ENCODE assay signal across 1 cellular context in the genomic region with DNA sequence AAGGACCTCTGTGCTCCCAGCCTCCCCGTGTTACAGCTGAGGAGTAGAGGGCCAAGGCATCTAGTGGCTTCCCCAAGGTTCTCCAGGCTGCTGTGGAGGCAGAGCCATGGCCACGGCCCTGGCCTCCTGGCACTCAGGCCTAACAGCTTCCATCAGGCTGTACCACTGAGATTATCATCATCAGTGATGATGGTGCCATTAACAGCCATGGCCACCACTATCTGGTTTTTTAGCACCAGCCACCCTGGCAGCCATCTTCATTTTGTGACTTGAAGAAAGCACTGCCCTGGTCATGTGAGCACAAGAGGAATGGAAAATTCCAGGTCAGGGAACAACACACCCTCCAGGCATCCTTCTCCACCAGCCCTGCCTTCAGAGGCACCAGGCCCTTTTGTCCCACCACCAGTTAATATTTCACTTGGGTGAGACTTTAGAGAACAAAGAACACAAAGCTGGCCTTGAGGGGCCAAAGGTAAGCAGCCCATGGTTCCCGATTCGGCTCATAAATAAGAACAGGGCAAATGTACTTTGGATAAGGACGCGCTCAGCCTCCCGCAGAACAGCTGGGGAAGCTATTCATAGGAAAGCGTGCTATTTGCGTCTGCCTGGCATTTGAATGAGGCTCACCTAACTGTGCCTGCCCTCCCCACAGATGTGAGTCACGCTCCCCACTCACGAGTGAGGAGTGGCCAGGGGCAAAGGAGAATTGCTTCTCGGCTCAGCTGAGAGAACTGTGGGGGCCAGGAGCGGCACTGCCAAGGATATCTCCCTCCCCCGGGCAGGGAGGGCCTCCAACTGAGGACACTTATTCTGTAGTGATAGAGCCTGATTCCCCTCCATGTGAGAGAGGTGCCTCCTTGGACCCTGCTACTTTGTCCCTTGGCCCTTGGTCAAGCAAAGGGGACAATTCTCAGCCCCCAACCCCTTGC.
TF ChIP-seq lines count a peak whose summit lies in the region.

No MANE protein-coding gene starts in this region.

TF ChIP-seq in HepG2, 621 proteins besides CTCF, POLR2A, EP300 and RAD21 (continued from another document and continues in another):
- TF ChIP-seq ZNF407 (CRISPR knock-in tag; IDR thresholded peaks at IDR 0.05; ENCODE audit: not compliant biosample characterization) (peak; percentile 22), ZFP36 (IDR thresholded peaks at IDR 0.05; ENCODE audit: borderline replicate concordance, low read depth, low read length, partially characterized antibody) (no peak), THRA (CRISPR knock-in tag; IDR thresholded peaks at IDR 0.05; ENCODE audit: borderline replicate concordance) (peak; percentile 85; the same call in 1 of the 2 replicates), TBX3 (IDR thresholded peaks at IDR 0.05; ENCODE audit: borderline replicate concordance) (no peak), ZNF501 (CRISPR knock-in tag; IDR thresholded peaks at IDR 0.05) (no peak), BRD4 (CRISPR knock-in tag; IDR thresholded peaks at IDR 0.05) (peak; percentile 32), ZSCAN21 (CRISPR knock-in tag; IDR thresholded peaks at IDR 0.05; ENCODE audit: borderline replicate concordance) (no peak; the same call in 1 of the 2 replicates), RXRB (CRISPR knock-in tag; IDR thresholded peaks at IDR 0.05; ENCODE audit: borderline replicate concordance) (peak; percentile 93), HNF4G (IDR thresholded peaks at IDR 0.05; ENCODE audit: borderline replicate concordance, low read depth, low read length) (peak; percentile 90), HNF4G (CRISPR knock-in tag; IDR thresholded peaks at IDR 0.05; ENCODE audit: borderline replicate concordance, low read depth) (peak; percentile 91; the same call in 1 of the 2 replicates), ZNF317 (CRISPR knock-in tag; IDR thresholded peaks at IDR 0.05) (peak; percentile 79; the same call in 1 of the 2 replicates), NCOR1 (IDR thresholded peaks at IDR 0.05; ENCODE audit: borderline replicate concordance, low read length) (peak; percentile 87), XRCC5 (optimal IDR thresholded peaks at IDR 0.05; ENCODE audit: low read length) (no peak), ZFP90 (CRISPR knock-in tag; IDR thresholded peaks at IDR 0.05; ENCODE audit: borderline replicate concordance) (0 out of 2 replicates have a peak, but pooled peaks have one; percentile 18), TBL1XR1 (IDR thresholded peaks at IDR 0.05; ENCODE audit: borderline replicate concordance, low read length, partially characterized antibody) (peak; percentile 45), ZNF747 (CRISPR knock-in tag; IDR thresholded peaks at IDR 0.05; ENCODE audit: borderline replicate concordance) (peak; percentile 76; the same call in 1 of the 2 replicates), ATF5 (CRISPR knock-in tag; IDR thresholded peaks at IDR 0.05; ENCODE audit: low read depth) (peak; percentile 96; the same call in 1 of the 2 replicates), ZNF607 (CRISPR knock-in tag; IDR thresholded peaks at IDR 0.05; ENCODE audit: borderline replicate concordance) (peak; percentile 66; the same call in 1 of the 2 replicates), GATAD1 (CRISPR knock-in tag; IDR thresholded peaks at IDR 0.05) (peak; percentile 66; the same call in 1 of the 2 replicates), CCDC6 (CRISPR knock-in tag; IDR thresholded peaks at IDR 0.05) (no peak), CHD2 (IDR thresholded peaks at IDR 0.05; ENCODE audit: low read depth, low read length) (no peak), ZNF496 (CRISPR knock-in tag; IDR thresholded peaks at IDR 0.05; ENCODE audit: insufficient replicate concordance) (no peak), MED8 (CRISPR knock-in tag; IDR thresholded peaks at IDR 0.05; ENCODE audit: insufficient replicate concordance) (peak; percentile 94), ZNF564 (CRISPR knock-in tag; IDR thresholded peaks at IDR 0.05) (no peak), SCMH1 (CRISPR knock-in tag; IDR thresholded peaks at IDR 0.05; ENCODE audit: borderline replicate concordance) (no peak), ZNF850 (CRISPR knock-in tag; conservative IDR thresholded peaks at IDR 0.05) (no peak; the same call in 1 of the 2 replicates), FOXM1 (CRISPR knock-in tag; IDR thresholded peaks at IDR 0.05) (no peak), ZSCAN9 (CRISPR knock-in tag; IDR thresholded peaks at IDR 0.05; ENCODE audit: borderline replicate concordance) (peak; percentile 76), ZMYM2 (CRISPR knock-in tag; IDR thresholded peaks at IDR 0.05) (peak; percentile 87), ZNF20 (CRISPR knock-in tag; IDR thresholded peaks at IDR 0.05) (no peak), ZNF670 (CRISPR knock-in tag; IDR thresholded peaks at IDR 0.05; ENCODE audit: borderline replicate concordance) (0 out of 2 replicates have a peak, but pooled peaks have one; percentile 40), HDAC2 (CRISPR knock-in tag; IDR thresholded peaks at IDR 0.05) (peak; percentile 87)
- TF ChIP-seq, protein P1, sequence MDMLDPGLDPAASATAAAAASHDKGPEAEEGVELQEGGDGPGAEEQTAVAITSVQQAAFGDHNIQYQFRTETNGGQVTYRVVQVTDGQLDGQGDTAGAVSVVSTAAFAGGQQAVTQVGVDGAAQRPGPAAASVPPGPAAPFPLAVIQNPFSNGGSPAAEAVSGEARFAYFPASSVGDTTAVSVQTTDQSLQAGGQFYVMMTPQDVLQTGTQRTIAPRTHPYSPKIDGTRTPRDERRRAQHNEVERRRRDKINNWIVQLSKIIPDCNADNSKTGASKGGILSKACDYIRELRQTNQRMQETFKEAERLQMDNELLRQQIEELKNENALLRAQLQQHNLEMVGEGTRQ (IDR thresholded peaks at IDR 0.05; ENCODE audit: low read depth, low read length): peak; percentile 55
- TF ChIP-seq, protein P1 (CRISPR knock-in tag; IDR thresholded peaks at IDR 0.05; ENCODE audit: borderline replicate concordance): peak; percentile 84
- TF ChIP-seq, protein P2, sequence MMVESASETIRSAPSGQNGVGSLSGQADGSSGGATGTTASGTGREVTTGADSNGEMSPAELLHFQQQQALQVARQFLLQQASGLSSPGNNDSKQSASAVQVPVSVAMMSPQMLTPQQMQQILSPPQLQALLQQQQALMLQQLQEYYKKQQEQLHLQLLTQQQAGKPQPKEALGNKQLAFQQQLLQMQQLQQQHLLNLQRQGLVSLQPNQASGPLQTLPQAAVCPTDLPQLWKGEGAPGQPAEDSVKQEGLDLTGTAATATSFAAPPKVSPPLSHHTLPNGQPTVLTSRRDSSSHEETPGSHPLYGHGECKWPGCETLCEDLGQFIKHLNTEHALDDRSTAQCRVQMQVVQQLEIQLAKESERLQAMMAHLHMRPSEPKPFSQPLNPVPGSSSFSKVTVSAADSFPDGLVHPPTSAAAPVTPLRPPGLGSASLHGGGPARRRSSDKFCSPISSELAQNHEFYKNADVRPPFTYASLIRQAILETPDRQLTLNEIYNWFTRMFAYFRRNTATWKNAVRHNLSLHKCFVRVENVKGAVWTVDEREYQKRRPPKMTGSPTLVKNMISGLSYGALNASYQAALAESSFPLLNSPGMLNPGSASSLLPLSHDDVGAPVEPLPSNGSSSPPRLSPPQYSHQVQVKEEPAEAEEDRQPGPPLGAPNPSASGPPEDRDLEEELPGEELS (CRISPR knock-in tag; IDR thresholded peaks at IDR 0.05): peak; percentile 88
- TF ChIP-seq, protein P3, sequence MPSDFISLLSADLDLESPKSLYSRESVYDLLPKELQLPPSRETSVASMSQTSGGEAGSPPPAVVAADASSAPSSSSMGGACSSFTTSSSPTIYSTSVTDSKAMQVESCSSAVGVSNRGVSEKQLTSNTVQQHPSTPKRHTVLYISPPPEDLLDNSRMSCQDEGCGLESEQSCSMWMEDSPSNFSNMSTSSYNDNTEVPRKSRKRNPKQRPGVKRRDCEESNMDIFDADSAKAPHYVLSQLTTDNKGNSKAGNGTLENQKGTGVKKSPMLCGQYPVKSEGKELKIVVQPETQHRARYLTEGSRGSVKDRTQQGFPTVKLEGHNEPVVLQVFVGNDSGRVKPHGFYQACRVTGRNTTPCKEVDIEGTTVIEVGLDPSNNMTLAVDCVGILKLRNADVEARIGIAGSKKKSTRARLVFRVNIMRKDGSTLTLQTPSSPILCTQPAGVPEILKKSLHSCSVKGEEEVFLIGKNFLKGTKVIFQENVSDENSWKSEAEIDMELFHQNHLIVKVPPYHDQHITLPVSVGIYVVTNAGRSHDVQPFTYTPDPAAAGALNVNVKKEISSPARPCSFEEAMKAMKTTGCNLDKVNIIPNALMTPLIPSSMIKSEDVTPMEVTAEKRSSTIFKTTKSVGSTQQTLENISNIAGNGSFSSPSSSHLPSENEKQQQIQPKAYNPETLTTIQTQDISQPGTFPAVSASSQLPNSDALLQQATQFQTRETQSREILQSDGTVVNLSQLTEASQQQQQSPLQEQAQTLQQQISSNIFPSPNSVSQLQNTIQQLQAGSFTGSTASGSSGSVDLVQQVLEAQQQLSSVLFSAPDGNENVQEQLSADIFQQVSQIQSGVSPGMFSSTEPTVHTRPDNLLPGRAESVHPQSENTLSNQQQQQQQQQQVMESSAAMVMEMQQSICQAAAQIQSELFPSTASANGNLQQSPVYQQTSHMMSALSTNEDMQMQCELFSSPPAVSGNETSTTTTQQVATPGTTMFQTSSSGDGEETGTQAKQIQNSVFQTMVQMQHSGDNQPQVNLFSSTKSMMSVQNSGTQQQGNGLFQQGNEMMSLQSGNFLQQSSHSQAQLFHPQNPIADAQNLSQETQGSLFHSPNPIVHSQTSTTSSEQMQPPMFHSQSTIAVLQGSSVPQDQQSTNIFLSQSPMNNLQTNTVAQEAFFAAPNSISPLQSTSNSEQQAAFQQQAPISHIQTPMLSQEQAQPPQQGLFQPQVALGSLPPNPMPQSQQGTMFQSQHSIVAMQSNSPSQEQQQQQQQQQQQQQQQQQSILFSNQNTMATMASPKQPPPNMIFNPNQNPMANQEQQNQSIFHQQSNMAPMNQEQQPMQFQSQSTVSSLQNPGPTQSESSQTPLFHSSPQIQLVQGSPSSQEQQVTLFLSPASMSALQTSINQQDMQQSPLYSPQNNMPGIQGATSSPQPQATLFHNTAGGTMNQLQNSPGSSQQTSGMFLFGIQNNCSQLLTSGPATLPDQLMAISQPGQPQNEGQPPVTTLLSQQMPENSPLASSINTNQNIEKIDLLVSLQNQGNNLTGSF (CRISPR knock-in tag; IDR thresholded peaks at IDR 0.05): peak; percentile 93
